9 cellular contexts compared by ENCODE assay signal in the genomic region with DNA sequence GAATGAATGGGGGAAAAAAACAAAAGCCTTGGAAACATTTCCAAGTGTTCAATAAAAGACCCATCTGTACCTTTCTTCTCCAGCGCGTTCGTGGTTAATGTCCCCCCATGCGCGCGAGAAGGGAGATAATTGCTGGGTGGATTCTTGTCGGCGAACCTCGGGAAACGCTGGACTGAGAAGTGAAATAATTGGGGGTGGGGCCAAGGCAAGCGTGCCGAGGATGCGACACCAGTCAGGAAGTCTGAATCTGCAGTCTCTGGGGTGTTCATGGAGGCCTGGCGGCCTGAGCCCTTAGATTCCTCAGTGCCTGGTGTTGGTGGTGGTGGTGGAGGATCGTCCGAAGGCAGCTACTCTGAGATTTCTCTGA. TPM values are rescaled to one million over a fixed set of nuclear protein-coding genes. Genes with fewer than 3 reads are reported as not detected.
DNase-seq lines count a peak whose midpoint lies in the region; ATAC-seq, FAIRE-seq and TF ChIP-seq lines count a peak whose summit lies in the region.
"Had no signal": no experiment of that assay in that cellular context is flagged by ENCODE, and none has a peak within 500 bp of the region (broad histone marks: within the 10 kb centered on the region; RNA-seq: fewer than 3 reads in every experiment).

No MANE protein-coding gene starts in this region.

- no peak for FAIRE-seq in A549 (lab: Jason Lieb, UNC)

- H3K9me3 ChIP-seq in A549 (no peaks in the 10 kb centered on the region), gastroesophageal sphincter (no peaks in the 10 kb centered on the region)

- 18% methylated on average over 16 of the region's 16 CpGs for WGBS in A549 (ENCODE audit: missing lambda C conversion rate)
- WGBS in gastroesophageal sphincter (ENCODE audit: low coverage in 1 of 2), 2 donors: 24% methylated on average over 3 of the region's 16 CpGs; no CpG with 5 or more reads in 1 of the 2 donors

- H3K27ac ChIP-seq in A549 (peak overlapping the region in 1 of 2 experiments; percentile 77; a peak in 3 of 6 replicates), gastroesophageal sphincter (no peak overlapping the region)

- no peak for TF ChIP-seq POLR2A in A549 (IDR thresholded peaks at IDR 0.05; ENCODE audit: low read length)
- no peak for TF ChIP-seq POLR2A in gastroesophageal sphincter (IDR thresholded peaks at IDR 0.05)

- H3K4me3 ChIP-seq in A549 (peak overlapping the region; percentile 52), gastroesophageal sphincter (no peak overlapping the region)

- no peak; a peak in 1 of 5 replicates for TF ChIP-seq RAD21 in A549 (conservative IDR thresholded peaks at IDR 0.05 in 1 of 2, IDR thresholded peaks at IDR 0.05 in 1 of 2)

- H3K4me1 ChIP-seq in A549 (peaks cover 14% of the 10 kb centered on the region), gastroesophageal sphincter (peaks cover 0 to 15% (median 0%) of the 10 kb centered on the region in 3 donors)

- H3K27me3 ChIP-seq in gastroesophageal sphincter: peaks cover 90% of the 10 kb centered on the region

- peak in 1 of 2 experiments; percentile 37 for DNase-seq in A549 (ENCODE audit: low read depth in 1 of 2, low spot score in 1 of 2)
- DNase-seq in NCI-H2227 treated with DMSO at 0.1 percent for 48 hours (lab: John Stamatoyannopoulos, UW): peak; percentile 71
- DNase-seq in kidney glomerular epithelial cell (lab: John Stamatoyannopoulos, UW): no peak
- no peak for DNase-seq in C1 segment of cervical spinal cord (lab: John Stamatoyannopoulos, UW)
- DNase-seq in GM03348 (ENCODE audit: low spot score): no peak
- DNase-seq in SW480 (ENCODE audit: low spot score): no peak

- TF ChIP-seq EP300 in A549 (IDR thresholded peaks at IDR 0.05) (no peak), gastroesophageal sphincter (IDR thresholded peaks at IDR 0.05) (no peak)

- peak; percentile 31 to 38; a peak in 4 of 6 replicates for ATAC-seq in A549
- ATAC-seq in GM19043 (IDR thresholded peaks at IDR 0.05; ENCODE audit: low read depth, unreplicated experiment): peak; percentile 40
- peak; percentile 11 for ATAC-seq in gastroesophageal sphincter

- H3K36me3 ChIP-seq in gastroesophageal sphincter: no peaks in the 10 kb centered on the region

- POLR2A ChIA-PET in A549 (lab: Yijun Ruan, JAX): interaction anchor here (1.5 kb wide), 1 partner anchor 182 kb away, joined by 6 read pairs; no protein-coding TSS in a partner anchor

- no peak; the same call in 2 of the 3 replicates for TF ChIP-seq CTCF in A549 (IDR thresholded peaks at IDR 0.05)
- TF ChIP-seq CTCF in gastroesophageal sphincter (IDR thresholded peaks at IDR 0.05): no peak

- peak overlapping the region; percentile 82 for H3K4me2 ChIP-seq in A549

- CTCF ChIA-PET in A549 (lab: Yijun Ruan, JAX): interaction anchor here (0.7 to 3.6 kb wide), 14 partner anchors 9 to 239 kb away, joined by 3 to 42 read pairs (median 4); no protein-coding TSS in a partner anchor

TF ChIP-seq in A549, 52 proteins besides CTCF, POLR2A, EP300 and RAD21:
- no peak for TF ChIP-seq ZNF302 (CRISPR knock-in tag; IDR thresholded peaks at IDR 0.05)
- TF ChIP-seq RFX5 (IDR thresholded peaks at IDR 0.05): no peak
- TF ChIP-seq ZFP36 (IDR thresholded peaks at IDR 0.05; ENCODE audit: borderline replicate concordance, partially characterized antibody): no peak
- no peak for TF ChIP-seq BHLHE40 (IDR thresholded peaks at IDR 0.05; ENCODE audit: low read depth, low read length)
- no peak for TF ChIP-seq HOXB5 (CRISPR knock-in tag; IDR thresholded peaks at IDR 0.05)
- no peak for TF ChIP-seq MAZ (IDR thresholded peaks at IDR 0.05; ENCODE audit: borderline replicate concordance, low read depth, low read length)
- TF ChIP-seq EHF (CRISPR knock-in tag; IDR thresholded peaks at IDR 0.05): no peak
- no peak for TF ChIP-seq ESRRA (IDR thresholded peaks at IDR 0.05; ENCODE audit: borderline replicate concordance, low read length)
- TF ChIP-seq, protein P1, sequence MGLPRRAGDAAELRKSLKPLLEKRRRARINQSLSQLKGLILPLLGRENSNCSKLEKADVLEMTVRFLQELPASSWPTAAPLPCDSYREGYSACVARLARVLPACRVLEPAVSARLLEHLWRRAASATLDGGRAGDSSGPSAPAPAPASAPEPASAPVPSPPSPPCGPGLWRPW (IDR thresholded peaks at IDR 0.05): no peak
- no peak for TF ChIP-seq MAFK (IDR thresholded peaks at IDR 0.05; ENCODE audit: partially characterized antibody)
- TF ChIP-seq FOSL2 (IDR thresholded peaks at IDR 0.05): no peak
- TF ChIP-seq FOSL2 (CRISPR knock-in tag; IDR thresholded peaks at IDR 0.05): no peak
- TF ChIP-seq, protein P2, sequence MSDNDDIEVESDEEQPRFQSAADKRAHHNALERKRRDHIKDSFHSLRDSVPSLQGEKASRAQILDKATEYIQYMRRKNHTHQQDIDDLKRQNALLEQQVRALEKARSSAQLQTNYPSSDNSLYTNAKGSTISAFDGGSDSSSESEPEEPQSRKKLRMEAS (IDR thresholded peaks at IDR 0.05): no peak
- no peak for TF ChIP-seq NPAS2 (CRISPR knock-in tag; IDR thresholded peaks at IDR 0.05; ENCODE audit: borderline replicate concordance)
- no peak for TF ChIP-seq JUN (IDR thresholded peaks at IDR 0.05)
- TF ChIP-seq SMC3 (IDR thresholded peaks at IDR 0.05): no peak
- no peak for TF ChIP-seq TFCP2L1 (CRISPR knock-in tag; IDR thresholded peaks at IDR 0.05)
- no peak for TF ChIP-seq RARB (CRISPR knock-in tag; IDR thresholded peaks at IDR 0.05)
- no peak for TF ChIP-seq MYC (IDR thresholded peaks at IDR 0.05; ENCODE audit: borderline replicate concordance, low read length)
- TF ChIP-seq CHD2 (IDR thresholded peaks at IDR 0.05; ENCODE audit: low read length, partially characterized antibody): no peak
- TF ChIP-seq SREBF2 (IDR thresholded peaks at IDR 0.05): no peak

RNA-seq across cellular contexts. Expression of a gene that starts 5.3 kb away (rescaled TPM):
- polyA plus RNA-seq in A549 (2011; rRNA removed): 0.63 and 1.00 TPM in 2 replicates
- polyA plus RNA-seq in A549 (2012; cell fraction: cytosol; rRNA removed): 1.0 and 1.1 TPM in 2 replicates
- 1.0 and 1.7 TPM in 2 replicates for polyA plus RNA-seq in A549 (2012; cell fraction: nucleus; rRNA removed)
- polyA plus RNA-seq in A549 (2017; fragmentation: RNase III; extraction: RNeasy Plus Mini Kit Qiagen cat#74134 plus additional on column Dnase treatment): 0.21 to 0.46 TPM (median 0.40 TPM) in 3 replicates
- 0.19 and 0.21 TPM in 2 replicates for polyA minus RNA-seq in A549 (2011; rRNA and poly(A)+ RNA removed)
- not detected for total RNA-seq in gastroesophageal sphincter
- total RNA-seq: glomerular endothelial cell had no signal
